In the genomic region with DNA sequence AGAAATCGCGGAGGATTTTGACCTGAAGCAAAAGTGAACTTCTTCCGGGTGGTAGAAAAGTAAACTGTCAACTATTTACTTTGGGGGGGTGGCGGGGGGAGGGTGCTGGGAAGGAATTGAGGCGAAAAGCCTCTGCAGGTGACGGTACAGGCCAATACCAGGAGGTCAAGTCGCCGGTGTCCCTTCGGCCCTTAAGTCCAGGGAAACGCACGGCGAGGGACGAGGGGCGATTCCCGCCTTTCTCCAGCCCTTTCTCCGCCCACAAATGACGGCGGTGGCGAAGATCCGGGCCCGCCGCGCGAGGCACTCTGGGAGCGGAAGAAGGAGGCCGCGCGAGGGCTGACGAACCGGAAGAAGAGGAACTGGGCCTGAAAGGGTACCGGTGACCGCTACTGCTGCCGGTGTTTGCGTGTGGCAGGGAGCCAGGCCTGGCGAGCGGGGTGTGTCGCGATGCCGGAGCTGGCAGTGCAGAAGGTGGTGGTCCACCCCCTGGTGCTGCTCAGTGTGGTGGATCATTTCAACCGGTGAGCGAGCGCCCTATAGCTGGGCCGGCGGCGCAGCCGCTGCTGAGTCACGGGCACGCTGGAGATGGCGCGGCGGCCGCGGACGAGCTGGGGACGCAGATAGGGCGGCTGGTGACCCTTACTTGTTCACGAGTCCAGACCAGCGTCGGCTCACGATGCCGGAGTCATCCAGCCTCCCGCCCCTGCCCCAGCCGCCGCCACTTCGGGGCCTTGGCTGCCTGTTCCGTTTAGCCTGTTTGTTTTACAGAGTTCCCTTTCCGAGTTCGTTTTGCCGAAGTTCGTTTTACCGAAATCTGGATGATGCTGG, we compare ENCODE assay signal across 8 cellular contexts. TPM values are rescaled to one million over a fixed set of nuclear protein-coding genes. Genes with fewer than 3 reads are reported as not detected.
A peak's percentile ranks its signal among the peaks of the same experiment; 100 is the strongest.
DNase-seq lines count a peak whose midpoint lies in the region; ATAC-seq and TF ChIP-seq lines count a peak whose summit lies in the region.

A gene (plus strand): TSS at position 350 of the 831 bp plus-strand sequence. CDS start 101 bp downstream, at position 451.

- peak; percentile 89 for DNase-seq in EH (ENCODE audit: low read depth)
- DNase-seq in GOT3 (lab: John Stamatoyannopoulos, UW): peak; percentile 75
- DNase-seq in LHCN-M2 (ENCODE audit: low read depth): peak; percentile 87
- peak; percentile 91 for DNase-seq in RWPE2 (ENCODE audit: low spot score)
- peak; percentile 87 for DNase-seq in activated T-helper 2 cell treated with anti-CD3 and anti-CD28 coated beads, Interferon-gamma antibody, Interleukin-2, Interleukin-4, amounts not matched to agents 10 μg/mL and 5 μg/mL and 100 μg/mL, durations not matched to agents 14 hours and 24 hours and 36 hours (ENCODE audit: low spot score)
- DNase-seq in fibroblast of mammary gland (ENCODE audit: low read depth): peak; percentile 84
- peak; percentile 79 to 93 (median 88) for DNase-seq in naive thymus-derived CD8-positive, alpha-beta T cell
- DNase-seq in stimulated activated naive B cell treated with anti-CD40 and anti-IgM and Interleukin-4, amounts not matched to agents 10 μg/mL and 1 μg/mL and 100 μg/mL, for 72 hours: peak; percentile 89

- no peaks in the 10 kb centered on the region for H3K27me3 ChIP-seq in RWPE2 (ENCODE audit: insufficient read depth, poor library complexity, severe bottlenecking)

- peak within 1 kb of the TSS; percentile 90 for H3K27ac Mint-ChIP-seq in activated T-helper 2 cell treated with anti-CD3 and anti-CD28 coated beads, Interferon-gamma antibody, Interleukin-2, Interleukin-4, amounts not matched to agents 10 μg/mL and 5 μg/mL and 100 μg/mL, durations not matched to agents 14 hours and 24 hours and 36 hours
- peak within 1 kb of the TSS; percentile 97 to 100 (median 98) for H3K27ac Mint-ChIP-seq in naive thymus-derived CD8-positive, alpha-beta T cell
- H3K27ac Mint-ChIP-seq in stimulated activated naive B cell treated with anti-CD40 and anti-IgM and Interleukin-4, amounts not matched to agents 10 μg/mL and 1 μg/mL and 100 μg/mL, for 72 hours: peak within 1 kb of the TSS; percentile 97

- peaks cover 20% of the 10 kb centered on the region for H3K4me1 Mint-ChIP-seq in activated T-helper 2 cell treated with anti-CD3 and anti-CD28 coated beads, Interferon-gamma antibody, Interleukin-2, Interleukin-4, amounts not matched to agents 10 μg/mL and 5 μg/mL and 100 μg/mL, durations not matched to agents 14 hours and 24 hours and 36 hours (ENCODE audit: low read depth)
- peaks cover 18 to 38% (median 28%) of the 10 kb centered on the region in 4 donors for H3K4me1 Mint-ChIP-seq in naive thymus-derived CD8-positive, alpha-beta T cell
- peaks cover 9 to 33% of the 10 kb centered on the region in 2 donors for H3K4me1 Mint-ChIP-seq in stimulated activated naive B cell treated with anti-CD40 and anti-IgM and Interleukin-4, amounts not matched to agents 10 μg/mL and 1 μg/mL and 100 μg/mL, for 72 hours

- peaks cover 55% of the 10 kb centered on the region for H3K36me3 Mint-ChIP-seq in activated T-helper 2 cell treated with anti-CD3 and anti-CD28 coated beads, Interferon-gamma antibody, Interleukin-2, Interleukin-4, amounts not matched to agents 10 μg/mL and 5 μg/mL and 100 μg/mL, durations not matched to agents 14 hours and 24 hours and 36 hours (ENCODE audit: low read depth)
- peaks cover 0 to 29% (median 4%) of the 10 kb centered on the region in 3 donors for H3K36me3 Mint-ChIP-seq in naive thymus-derived CD8-positive, alpha-beta T cell
- peaks cover 23 to 26% of the 10 kb centered on the region in 2 donors for H3K36me3 Mint-ChIP-seq in stimulated activated naive B cell treated with anti-CD40 and anti-IgM and Interleukin-4, amounts not matched to agents 10 μg/mL and 1 μg/mL and 100 μg/mL, for 72 hours

- no peak for TF ChIP-seq CTCF in RWPE2 (IDR thresholded peaks at IDR 0.05; ENCODE audit: poor library complexity, severe bottlenecking)
- TF ChIP-seq CTCF in fibroblast of mammary gland (conservative IDR thresholded peaks at IDR 0.05; ENCODE audit: control insufficient read depth, insufficient read depth, low read depth, low read length): no peak

- ATAC-seq in RWPE2 (ENCODE audit: low read depth): peak; percentile 84
- ATAC-seq in naive thymus-derived CD8-positive, alpha-beta T cell: peak; percentile 90 to 91
- peak; percentile 95 to 96 for ATAC-seq in stimulated activated naive B cell treated with anti-CD40 and anti-IgM and Interleukin-4, amounts not matched to agents 10 μg/mL and 1 μg/mL and 100 μg/mL, for 72 hours (replicated peaks)

- H3K36me3 ChIP-seq in RWPE2 (ENCODE audit: low read depth): peaks cover 39% of the 10 kb centered on the region

- H3K4me1 ChIP-seq in RWPE2 (ENCODE audit: insufficient read depth, poor library complexity, severe bottlenecking): peaks cover 9% of the 10 kb centered on the region

- H3K4me3 Mint-ChIP-seq in activated T-helper 2 cell treated with anti-CD3 and anti-CD28 coated beads, Interferon-gamma antibody, Interleukin-2, Interleukin-4, amounts not matched to agents 10 μg/mL and 5 μg/mL and 100 μg/mL, durations not matched to agents 14 hours and 24 hours and 36 hours (ENCODE audit: low read depth): peak within 1 kb of the TSS; percentile 84
- H3K4me3 Mint-ChIP-seq in naive thymus-derived CD8-positive, alpha-beta T cell: peak within 1 kb of the TSS; percentile 86 to 99 (median 96)
- H3K4me3 Mint-ChIP-seq in stimulated activated naive B cell treated with anti-CD40 and anti-IgM and Interleukin-4, amounts not matched to agents 10 μg/mL and 1 μg/mL and 100 μg/mL, for 72 hours: peak within 1 kb of the TSS; percentile 91 to 99

- intact Hi-C loops in activated T-helper 2 cell treated with anti-CD3 and anti-CD28 coated beads, Interferon-gamma antibody, Interleukin-2, Interleukin-4, amounts not matched to agents 10 μg/mL and 5 μg/mL and 100 μg/mL, durations not matched to agents 14 hours and 24 hours and 36 hours (cut with micrococcal nuclease): loop anchor here (1.0 to 10.0 kb wide), 4 partner anchors 32 to 1632 kb away; a partner anchor contains a TSS

- no peaks in the 10 kb centered on the region for H3K27me3 Mint-ChIP-seq in activated T-helper 2 cell treated with anti-CD3 and anti-CD28 coated beads, Interferon-gamma antibody, Interleukin-2, Interleukin-4, amounts not matched to agents 10 μg/mL and 5 μg/mL and 100 μg/mL, durations not matched to agents 14 hours and 24 hours and 36 hours (ENCODE audit: low read depth)
- no peaks in the 10 kb centered on the region for H3K27me3 Mint-ChIP-seq in naive thymus-derived CD8-positive, alpha-beta T cell
- H3K27me3 Mint-ChIP-seq in stimulated activated naive B cell treated with anti-CD40 and anti-IgM and Interleukin-4, amounts not matched to agents 10 μg/mL and 1 μg/mL and 100 μg/mL, for 72 hours: no peaks in the 10 kb centered on the region

- POLR2A ChIA-PET in naive thymus-derived CD8-positive, alpha-beta T cell (lab: Charles Lee): interaction anchor here (0.6 to 2.0 kb wide), 5 partner anchors 9 to 370 kb away, joined by 3 to 7 read pairs (median 4); a partner anchor contains a TSS

- H3K4me3 ChIP-seq in RWPE2 (ENCODE audit: severe bottlenecking): peak within 1 kb of the TSS; percentile 89
- H3K4me3 ChIP-seq in fibroblast of mammary gland (ENCODE audit: control insufficient read depth, low read depth, low read length): peak within 1 kb of the TSS; percentile 95

- no peaks in the 10 kb centered on the region for H3K9me3 ChIP-seq in RWPE2 (ENCODE audit: severe bottlenecking)

- H3K27ac ChIP-seq in RWPE2 (ENCODE audit: poor library complexity, severe bottlenecking): peak within 1 kb of the TSS; percentile 73

- peaks cover 6% of the 10 kb centered on the region for H3K9me3 Mint-ChIP-seq in activated T-helper 2 cell treated with anti-CD3 and anti-CD28 coated beads, Interferon-gamma antibody, Interleukin-2, Interleukin-4, amounts not matched to agents 10 μg/mL and 5 μg/mL and 100 μg/mL, durations not matched to agents 14 hours and 24 hours and 36 hours
- H3K9me3 Mint-ChIP-seq in naive thymus-derived CD8-positive, alpha-beta T cell: peaks cover 0 to 3% (median 0%) of the 10 kb centered on the region in 9 donors
- peaks cover 5 to 6% of the 10 kb centered on the region in 2 donors for H3K9me3 Mint-ChIP-seq in stimulated activated naive B cell treated with anti-CD40 and anti-IgM and Interleukin-4, amounts not matched to agents 10 μg/mL and 1 μg/mL and 100 μg/mL, for 72 hours

RNA-seq across cellular contexts. Expression of the gene that starts here (rescaled TPM):
- 94.3 and 99.2 TPM in 2 replicates for total RNA-seq in LHCN-M2 (2014; rRNA removed)
- 104 TPM for polyA plus RNA-seq in LHCN-M2 (2012)
- total RNA-seq in activated T-helper 2 cell treated with anti-CD3 and anti-CD28 coated beads, Interferon-gamma antibody, Interleukin-2, Interleukin-4, amounts not matched to agents 10 μg/mL and 5 μg/mL and 100 μg/mL, durations not matched to agents 14 hours and 24 hours and 36 hours: 164 and 170 TPM in 2 replicates
- 10 to 100 TPM; 89.2 to 94.9 TPM for total RNA-seq in naive thymus-derived CD8-positive, alpha-beta T cell
- polyA plus RNA-seq in naive thymus-derived CD8-positive, alpha-beta T cell: 100 to 1,000 TPM; 114 to 119 (median 116) TPM

Comparison
In these comparisons a context has a peak if more than half of its experiments do, and no peak if none do; other contexts are left out.
1. Peak in every context shown above with its lines: DNase-seq, ATAC-seq, H3K4me3 ChIP-seq and H3K27ac ChIP-seq.